ENCODE assay signal across 1 cellular context in genomic region chr11:19712281-19713220, GRCh38.
TF ChIP-seq lines count a peak whose summit lies in the region.

NAV2 (plus strand) TSS chr11:19712837; CDS start chr11:19713696, 859 bp downstream.

TF ChIP-seq in GM12878, 131 proteins besides CTCF, POLR2A, EP300 and RAD21 (continued from another document and continues in another):
- no peak for TF ChIP-seq ELK1 (IDR thresholded peaks at IDR 0.05; ENCODE audit: low read depth, low read length)
- no peak for TF ChIP-seq CBX3 (IDR thresholded peaks at IDR 0.05; ENCODE audit: borderline replicate concordance, low read depth)
- no peak for TF ChIP-seq MTA2 (IDR thresholded peaks at IDR 0.05; ENCODE audit: low read depth)
- no peak for TF ChIP-seq SIX5 (IDR thresholded peaks at IDR 0.05; ENCODE audit: low read depth, low read length, severe bottlenecking)
- TF ChIP-seq ZNF592 (IDR thresholded peaks at IDR 0.05) = no peak
- TF ChIP-seq TCF3 (IDR thresholded peaks at IDR 0.05; ENCODE audit: borderline replicate concordance, insufficient read depth, low read depth, low read length) = no peak
- peak; percentile 60 for TF ChIP-seq SP1 (IDR thresholded peaks at IDR 0.05; ENCODE audit: low read depth, low read length)
- no peak for TF ChIP-seq RCOR1 (conservative IDR thresholded peaks at IDR 0.05; ENCODE audit: low read depth, low read length)
- no peak for TF ChIP-seq SMAD1 (IDR thresholded peaks at IDR 0.05; ENCODE audit: low read depth, partially characterized antibody)
- no peak for TF ChIP-seq NFXL1 (IDR thresholded peaks at IDR 0.05; ENCODE audit: borderline replicate concordance)
- no peak for TF ChIP-seq NFYA (IDR thresholded peaks at IDR 0.05; ENCODE audit: borderline replicate concordance, low read depth, low read length)
- TF ChIP-seq ZBTB11 (CRISPR knock-in tag; IDR thresholded peaks at IDR 0.05) = no peak
- TF ChIP-seq IRF3 (IDR thresholded peaks at IDR 0.05) = no peak
- no peak for TF ChIP-seq SRF (IDR thresholded peaks at IDR 0.05; ENCODE audit: low read depth in 2 of 2, low read length in 2 of 2)
- TF ChIP-seq POU2F2 (IDR thresholded peaks at IDR 0.05; ENCODE audit: borderline replicate concordance, low read depth, low read length) = peak; percentile 14; the same call in 1 of the 3 replicates
- TF ChIP-seq CHD4 (IDR thresholded peaks at IDR 0.05) = no peak
- no peak for TF ChIP-seq ZBTB33 (IDR thresholded peaks at IDR 0.05)
- no peak for TF ChIP-seq MYC (IDR thresholded peaks at IDR 0.05; ENCODE audit: insufficient read depth, insufficient read length, insufficient replicate concordance, low read length, severe bottlenecking)
- no peak for TF ChIP-seq YBX1 (IDR thresholded peaks at IDR 0.05)
- no peak for TF ChIP-seq SIN3A (IDR thresholded peaks at IDR 0.05; ENCODE audit: low read depth, low read length)
- peak; percentile 29; the same call in 1 of the 2 replicates for TF ChIP-seq TAF1 (IDR thresholded peaks at IDR 0.05; ENCODE audit: borderline replicate concordance, low read depth, low read length)
- TF ChIP-seq RFX5 (IDR thresholded peaks at IDR 0.05; ENCODE audit: low read depth, low read length) = peak; percentile 58; the same call in 1 of the 2 replicates
- TF ChIP-seq MAX (IDR thresholded peaks at IDR 0.05; ENCODE audit: low read depth, low read length) = peak; percentile 36; the same call in 1 of the 2 replicates
- TF ChIP-seq CHD2 (IDR thresholded peaks at IDR 0.05; ENCODE audit: borderline replicate concordance, low read depth, low read length) = no peak
- TF ChIP-seq SUZ12 (IDR thresholded peaks at IDR 0.05; ENCODE audit: unreplicated experiment) = no peak
- no peak for TF ChIP-seq SMAD5 (IDR thresholded peaks at IDR 0.05; ENCODE audit: low read depth)
- no peak for TF ChIP-seq CBFB (IDR thresholded peaks at IDR 0.05; ENCODE audit: low read depth)
- no peak for TF ChIP-seq NRF1 (conservative IDR thresholded peaks at IDR 0.05; ENCODE audit: low read depth, low read length)
- no peak for TF ChIP-seq MYB (IDR thresholded peaks at IDR 0.05; ENCODE audit: borderline replicate concordance, low read depth, low read length)
- peak in 1 of 2 experiments; percentile 44; a peak in 1 of 4 replicates for TF ChIP-seq BHLHE40 (IDR thresholded peaks at IDR 0.05; ENCODE audit: borderline replicate concordance in 1 of 2, low read depth in 2 of 2, low read length in 1 of 2)
- no peak for TF ChIP-seq HDGF (IDR thresholded peaks at IDR 0.05)
- TF ChIP-seq ZBTB4 (CRISPR knock-in tag; IDR thresholded peaks at IDR 0.05) = no peak
- TF ChIP-seq ATF2 (IDR thresholded peaks at IDR 0.05; ENCODE audit: low read length) = no peak
- TF ChIP-seq KLF5 (IDR thresholded peaks at IDR 0.05; ENCODE audit: partially characterized antibody) = no peak
- TF ChIP-seq ZBTB40 (IDR thresholded peaks at IDR 0.05; ENCODE audit: borderline replicate concordance) = no peak
